Comparison of ENCODE assay signal across 8 cellular contexts in genomic region chr11:105609832-105610781, GRCh38. TPM values are rescaled to one million over a fixed set of nuclear protein-coding genes. Genes with fewer than 3 reads are reported as not detected.
DNase-seq lines count a peak whose midpoint lies in the region; ATAC-seq and TF ChIP-seq lines count a peak whose summit lies in the region.

TSS of gene GRIA4 (plus strand) at chr11:105610073. CDS start at chr11:105610998, 925 bp downstream.

- CTCF ChIA-PET in AG04449 (lab: Yijun Ruan, JAX), result no interaction called here

- no peaks in the 10 kb centered on the region for H3K36me3 Mint-ChIP-seq in nephron (ENCODE audit: low read depth)

- H3K27ac Mint-ChIP-seq in nephron, result peak within 1 kb of the TSS in 1 of 3 experiments; percentile 12

- H3K9me2 ChIP-seq in Karpas-422 (replicated peaks; ENCODE audit: insufficient read depth, low read length), result no peaks in the 10 kb centered on the region

- peak within 1 kb of the TSS; percentile 48 for H3K4me3 ChIP-seq in AG04449 (ENCODE audit: low read depth, low read length)
- peak within 1 kb of the TSS; percentile 25 for H3K4me3 ChIP-seq in HFF-Myc (replicated peaks; ENCODE audit: low read depth, low read length)
- peak within 1 kb of the TSS; percentile 65 for H3K4me3 ChIP-seq in WI38 (ENCODE audit: low read depth, low read length)
- H3K4me3 ChIP-seq in fibroblast of the aortic adventitia (ENCODE audit: low read depth, low read length), result peak within 1 kb of the TSS; percentile 57
- H3K4me3 ChIP-seq in Karpas-422 (ENCODE audit: low read length), result no peak within 1 kb of the TSS

- H3K79me2 ChIP-seq in Karpas-422 (ENCODE audit: low read length), result no peaks in the 10 kb centered on the region

- no peaks in the 10 kb centered on the region for H4K20me1 ChIP-seq in Karpas-422 (ENCODE audit: insufficient read depth, low read depth, low read length)

- H3K4me3 Mint-ChIP-seq in nephron, result peak within 1 kb of the TSS; percentile 72 to 91 (median 80)

- peaks cover 61% of the 10 kb centered on the region for H3K27me3 Mint-ChIP-seq in nephron (ENCODE audit: low read depth)

- DNase-seq in AG04449 (ENCODE audit: low read depth, low spot score) (no peak), HFF-Myc (ENCODE audit: extremely low read depth, low read depth) (no peak), fibroblast of the aortic adventitia (ENCODE audit: low read depth) (peak; percentile 25), Karpas-422 (no peak), amniotic stem cell (lab: John Stamatoyannopoulos, UW) (no peak)

- no peak within 1 kb of the TSS for H2AFZ ChIP-seq in Karpas-422 (ENCODE audit: low read length)

- no peak within 1 kb of the TSS for H3K4me2 ChIP-seq in Karpas-422 (ENCODE audit: low read depth, low read length, poor library complexity, severe bottlenecking)

- no peaks in the 10 kb centered on the region for H3K27me3 ChIP-seq in Karpas-422 (ENCODE audit: low read length)

- no peak for TF ChIP-seq CTCF in AG04449 (IDR thresholded peaks at IDR 0.05; ENCODE audit: insufficient read depth, low read length, missing control alignments)
- no peak for TF ChIP-seq CTCF in HFF-Myc (IDR thresholded peaks at IDR 0.05; ENCODE audit: low read depth, low read length, missing control alignments)
- no peak for TF ChIP-seq CTCF in WI38 (IDR thresholded peaks at IDR 0.05; ENCODE audit: low read depth, low read length)
- no peak for TF ChIP-seq CTCF in fibroblast of the aortic adventitia (IDR thresholded peaks at IDR 0.05; ENCODE audit: insufficient read depth, low read length)
- no peak for TF ChIP-seq CTCF in nephron (IDR thresholded peaks at IDR 0.05; ENCODE audit: unreplicated experiment in 3 of 3)

- H3K4me1 Mint-ChIP-seq in nephron, result peaks cover 33% of the 10 kb centered on the region

- H3K27ac ChIP-seq in Karpas-422 (ENCODE audit: low read length), result no peak within 1 kb of the TSS

- no peaks in the 10 kb centered on the region for H3K4me1 ChIP-seq in Karpas-422 (ENCODE audit: low read length)

- H3K9ac ChIP-seq in Karpas-422 (ENCODE audit: low read length), result no peak within 1 kb of the TSS

- POLR2A ChIA-PET in AG04449 (lab: Yijun Ruan, JAX), result no interaction called here

- no peaks in the 10 kb centered on the region for H3K36me3 ChIP-seq in Karpas-422 (ENCODE audit: insufficient read depth, low read length)

- H3K9me3 Mint-ChIP-seq in nephron, result no peaks in the 10 kb centered on the region

- no peak for ATAC-seq in GM21529 (IDR thresholded peaks at IDR 0.05; ENCODE audit: unreplicated experiment)

- H3K9me3 ChIP-seq in Karpas-422 (ENCODE audit: low read length), result no peaks in the 10 kb centered on the region

RNA-seq across cellular contexts. Expression of gene GRIA4, which starts in this region (rescaled TPM):
- under 0.01 and 1.2 TPM in 2 replicates for total RNA-seq in fibroblast of the aortic adventitia (ENCODE audit: low replicate concordance)
- total RNA-seq in Karpas-422 (2014; rRNA removed; shearing (Covaris generic); ENCODE audit: low replicate concordance), result 0.19 TPM in 1 of 2 replicates, not detected in the other
